ENCODE assay signal across 17 cellular contexts in genomic region chr12:90695415-90695814, GRCh38.
DNase-seq lines count a peak whose midpoint lies in the region; ATAC-seq, FAIRE-seq and TF ChIP-seq lines count a peak whose summit lies in the region.
"Had no signal": no experiment of that assay in that cellular context is flagged by ENCODE, and none has a peak within 500 bp of the region (broad histone marks: within the 10 kb centered on the region; RNA-seq: fewer than 3 reads in every experiment).

No MANE protein-coding gene starts in this region.

- H2BK120ac ChIP-seq in H1 (replicated peaks; ENCODE audit: low read depth, low read length): no peak overlapping the region

- H2BK5ac ChIP-seq in H1 (ENCODE audit: low read depth, low read length): no peak overlapping the region

- WGBS in H1 (ENCODE audit: extremely low coverage in 1 of 2, insufficient coverage in 1 of 2, insufficient read length in 1 of 2, insufficient replicate concordance in 2 of 2, low coverage in 1 of 2, low lambda C conversion rate in 2 of 2, missing lambda C conversion rate in 1 of 2), 2 experiments: 93% methylated on average over 2 of the region's 2 CpGs; no CpG with 5 or more reads in 1 of the 2 experiments

- no peaks in the 10 kb centered on the region for H3K9me3 ChIP-seq in left ventricle myocardium inferior (replicated peaks)
- H3K9me3 ChIP-seq in PC-9 (ENCODE audit: insufficient read depth, low read depth): no peaks in the 10 kb centered on the region
- no peaks in the 10 kb centered on the region for H3K9me3 ChIP-seq in H1 (ENCODE audit: insufficient read depth in 2 of 2, low read depth in 1 of 2, low read length in 1 of 2)

- H4K5ac ChIP-seq in H1 (ENCODE audit: insufficient read length, low read depth, low read length): no peak overlapping the region

- no peak overlapping the region for H2BK12ac ChIP-seq in H1 (ENCODE audit: low read depth, low read length)

- no peak overlapping the region for H4K91ac ChIP-seq in H1 (replicated peaks; ENCODE audit: insufficient read length, low read length)

- DNase-seq in left ventricle myocardium inferior: no peak
- DNase-seq in cardiac septum (ENCODE audit: low spot score): no peak
- no peak for DNase-seq in PC-9
- DNase-seq in H1 (ENCODE audit: low read depth in 1 of 2, low spot score in 2 of 2): no peak
- no peak for DNase-seq in osteocyte (ENCODE audit: extremely low spot score, unreplicated experiment)
- no peak for DNase-seq in AML-193 (lab: John Stamatoyannopoulos, UW)
- DNase-seq in activated CD4-positive, alpha-beta T cell treated with anti-CD3 and anti-CD28 coated beads, Interleukin-2, amount 10 ng/mL, durations not matched to agents 24 days and 14 days: no peak
- DNase-seq: activated B cell treated with CpG ODN at 0.5 μM for 24 hours; activated CD8-positive, alpha-beta memory T cell treated with anti-CD3 and anti-CD28 coated beads, Interleukin-2, amount 10 ng/mL, durations not matched to agents 7 days and 5 days; Calu3; effector CD8-positive, alpha-beta T cell; mesendoderm; NCI-H187; NCI-H510A treated with DMSO at 0.1 percent for 48 hours; retina had no signal

- CTCF ChIA-PET in PC-9 (lab: Charles Lee) (no interaction called here), H1 (lab: Charles Lee; ENCODE audit: partially characterized antibody) (interaction anchor here (1.2 kb wide), 1 partner anchor 245 kb away, joined by 3 read pairs; no protein-coding TSS in a partner anchor)

- no peak overlapping the region for H3K4me2 ChIP-seq in PC-9
- H3K4me2 ChIP-seq in H1 (ENCODE audit: insufficient read depth in 1 of 2, low read depth in 2 of 2, low read length in 2 of 2): no peak overlapping the region
- H3K4me2 ChIP-seq: neural progenitor cell had no signal

- no peak for ATAC-seq in HG03521 (IDR thresholded peaks at IDR 0.05; ENCODE audit: unreplicated experiment)
- ATAC-seq: activated CD8-positive, alpha-beta memory T cell treated with anti-CD3 and anti-CD28 coated beads, Interleukin-2, amount 10 ng/mL, durations not matched to agents 7 days and 5 days had no signal

- H3K4ac ChIP-seq in H1 (replicated peaks; ENCODE audit: insufficient read length, low read depth, low read length): no peak overlapping the region

- no peak overlapping the region for H3K56ac ChIP-seq in H1 (replicated peaks; ENCODE audit: insufficient read length, low read depth, low read length)

- no peaks in the 10 kb centered on the region for H3K79me1 ChIP-seq in H1 (ENCODE audit: low read depth, low read length)

- H3K27me3 Mint-ChIP-seq in osteocyte (ENCODE audit: unreplicated experiment): no peaks in the 10 kb centered on the region
- no peaks in the 10 kb centered on the region for H3K27me3 Mint-ChIP-seq in activated CD4-positive, alpha-beta T cell treated with anti-CD3 and anti-CD28 coated beads, Interleukin-2, amount 10 ng/mL, durations not matched to agents 24 days and 14 days
- H3K27me3 Mint-ChIP-seq: activated B cell treated with CpG ODN at 0.5 μM for 24 hours; activated CD8-positive, alpha-beta memory T cell treated with anti-CD3 and anti-CD28 coated beads, Interleukin-2, amount 10 ng/mL, durations not matched to agents 7 days and 5 days had no signal

- no peak overlapping the region for H2BK15ac ChIP-seq in H1 (ENCODE audit: low read length)

- H3K18ac ChIP-seq in H1 (ENCODE audit: extremely low read depth, low read length): no peak overlapping the region

- no peaks in the 10 kb centered on the region for H3K9me3 Mint-ChIP-seq in osteocyte (ENCODE audit: unreplicated experiment)
- H3K9me3 Mint-ChIP-seq in activated CD4-positive, alpha-beta T cell treated with anti-CD3 and anti-CD28 coated beads, Interleukin-2, amount 10 ng/mL, durations not matched to agents 24 days and 14 days: no peaks in the 10 kb centered on the region
- H3K9me3 Mint-ChIP-seq: activated B cell treated with CpG ODN at 0.5 μM for 24 hours, neural progenitor cell had no signal

- H2AFZ ChIP-seq in PC-9 (peak overlapping the region; percentile 49; the same call in 1 of the 2 replicates), H1 (ENCODE audit: low read length) (peak overlapping the region; percentile 24; the same call in 1 of the 2 replicates)
- H2AFZ ChIP-seq: neural progenitor cell had no signal

- H3K27ac ChIP-seq in left ventricle myocardium inferior (replicated peaks) (no peak overlapping the region), PC-9 (no peak overlapping the region), H1 (ENCODE audit: low read depth, low read length) (no peak overlapping the region)
- H3K27ac ChIP-seq: neural progenitor cell had no signal

- TF ChIP-seq RAD21 in H1 (IDR thresholded peaks at IDR 0.05 in 1 of 2, conservative IDR thresholded peaks at IDR 0.05 in 1 of 2; ENCODE audit: low read depth in 2 of 2, low read length in 2 of 2): no peak

- H2AK5ac ChIP-seq in H1 (ENCODE audit: low read depth, low read length): no peak overlapping the region

- no peaks in the 10 kb centered on the region for H3F3A ChIP-seq in PC-9 (ENCODE audit: insufficient read depth, low read depth)

- no TSS peak for BruUV-seq in PC-9 (replicated peaks; lab: Mats Ljungman, UMichigan)

- H3K36me3 ChIP-seq in left ventricle myocardium inferior (no peaks in the 10 kb centered on the region), PC-9 (ENCODE audit: low read depth) (no peaks in the 10 kb centered on the region), H1 (ENCODE audit: control insufficient read depth in 2 of 4, insufficient read depth in 4 of 4, low read length in 3 of 4) (no peaks in the 10 kb centered on the region)
- H3K36me3 ChIP-seq: neural progenitor cell had no signal

- no peaks in the 10 kb centered on the region for H3K4me1 Mint-ChIP-seq in osteocyte (ENCODE audit: unreplicated experiment)
- no peaks in the 10 kb centered on the region for H3K4me1 Mint-ChIP-seq in activated CD4-positive, alpha-beta T cell treated with anti-CD3 and anti-CD28 coated beads, Interleukin-2, amount 10 ng/mL, durations not matched to agents 24 days and 14 days
- H3K4me1 Mint-ChIP-seq: activated B cell treated with CpG ODN at 0.5 μM for 24 hours; activated CD8-positive, alpha-beta memory T cell treated with anti-CD3 and anti-CD28 coated beads, Interleukin-2, amount 10 ng/mL, durations not matched to agents 7 days and 5 days; neural progenitor cell had no signal

- no peaks in the 10 kb centered on the region for H3K9me2 ChIP-seq in PC-9 (ENCODE audit: insufficient read depth)

- H3K36me3 Mint-ChIP-seq in osteocyte (ENCODE audit: unreplicated experiment): no peaks in the 10 kb centered on the region
- no peaks in the 10 kb centered on the region for H3K36me3 Mint-ChIP-seq in activated CD4-positive, alpha-beta T cell treated with anti-CD3 and anti-CD28 coated beads, Interleukin-2, amount 10 ng/mL, durations not matched to agents 24 days and 14 days (ENCODE audit: low read depth)
- H3K36me3 Mint-ChIP-seq: activated CD8-positive, alpha-beta memory T cell treated with anti-CD3 and anti-CD28 coated beads, Interleukin-2, amount 10 ng/mL, durations not matched to agents 7 days and 5 days had no signal

- no peak overlapping the region for H3K9ac ChIP-seq in H1 (replicated peaks in 1 of 4; ENCODE audit: extremely low read depth in 1 of 4, low read depth in 3 of 4, low read length in 3 of 4)
- H3K9ac ChIP-seq: neural progenitor cell had no signal

- H2BK20ac ChIP-seq in H1 (ENCODE audit: low read length): no peak overlapping the region

- H3K23ac ChIP-seq in H1 (ENCODE audit: insufficient read length): no peak overlapping the region

- POLR2A ChIA-PET in PC-9 (lab: Charles Lee; ENCODE audit: unreplicated experiment): interaction anchor here (0.7 kb wide), 1 partner anchor 1678 kb away, joined by 6 read pairs; no protein-coding TSS in a partner anchor
- POLR2A ChIA-PET in H1 (lab: Charles Lee; ENCODE audit: partially characterized antibody): no interaction called here

- no peak overlapping the region for H4K8ac ChIP-seq in H1 (ENCODE audit: extremely low read depth, insufficient read depth, low read length)

- H4K20me1 ChIP-seq in PC-9 (ENCODE audit: insufficient read depth): no peaks in the 10 kb centered on the region
- H4K20me1 ChIP-seq in H1 (replicated peaks in 1 of 2; ENCODE audit: control insufficient read depth in 1 of 2, insufficient read depth in 2 of 2, low read length in 2 of 2): no peaks in the 10 kb centered on the region

- no peaks in the 10 kb centered on the region for H3K4me1 ChIP-seq in left ventricle myocardium inferior
- H3K4me1 ChIP-seq in PC-9 (replicated peaks; ENCODE audit: insufficient read depth): no peaks in the 10 kb centered on the region
- no peaks in the 10 kb centered on the region for H3K4me1 ChIP-seq in H1 (replicated peaks in 1 of 4; ENCODE audit: control insufficient read depth in 3 of 4, insufficient read depth in 4 of 4, low read length in 3 of 4)
- H3K4me1 ChIP-seq: neural progenitor cell had no signal

- H3K4me3 Mint-ChIP-seq in osteocyte (ENCODE audit: unreplicated experiment): no peak overlapping the region
- no peak overlapping the region for H3K4me3 Mint-ChIP-seq in activated CD4-positive, alpha-beta T cell treated with anti-CD3 and anti-CD28 coated beads, Interleukin-2, amount 10 ng/mL, durations not matched to agents 24 days and 14 days
- H3K4me3 Mint-ChIP-seq: activated B cell treated with CpG ODN at 0.5 μM for 24 hours; activated CD8-positive, alpha-beta memory T cell treated with anti-CD3 and anti-CD28 coated beads, Interleukin-2, amount 10 ng/mL, durations not matched to agents 7 days and 5 days; neural progenitor cell had no signal

- TF ChIP-seq EP300 in H1 (IDR thresholded peaks at IDR 0.05; ENCODE audit: borderline replicate concordance in 1 of 2, low read depth in 2 of 2, low read length in 2 of 2): no peak

- H3K27me3 ChIP-seq in left ventricle myocardium inferior (ENCODE audit: low read depth) (no peaks in the 10 kb centered on the region), PC-9 (ENCODE audit: insufficient read depth, low read depth) (no peaks in the 10 kb centered on the region), H1 (replicated peaks in 1 of 4; ENCODE audit: control insufficient read depth in 3 of 4, extremely low read depth in 1 of 4, insufficient read depth in 3 of 4, low read length in 3 of 4) (no peaks in the 10 kb centered on the region)
- H3K27me3 ChIP-seq: neural progenitor cell had no signal

- H3K27ac Mint-ChIP-seq in osteocyte (ENCODE audit: unreplicated experiment): no peak overlapping the region
- H3K27ac Mint-ChIP-seq in activated CD4-positive, alpha-beta T cell treated with anti-CD3 and anti-CD28 coated beads, Interleukin-2, amount 10 ng/mL, durations not matched to agents 24 days and 14 days: no peak overlapping the region
- H3K27ac Mint-ChIP-seq: activated B cell treated with CpG ODN at 0.5 μM for 24 hours; activated CD8-positive, alpha-beta memory T cell treated with anti-CD3 and anti-CD28 coated beads, Interleukin-2, amount 10 ng/mL, durations not matched to agents 7 days and 5 days; neural progenitor cell had no signal

- H3K23me2 ChIP-seq in H1 (ENCODE audit: low read depth, low read length): no peaks in the 10 kb centered on the region

- FAIRE-seq in H1 (lab: Jason Lieb, UNC): no peak

- TF ChIP-seq CTCF in left ventricle myocardium inferior (IDR thresholded peaks at IDR 0.05; ENCODE audit: borderline replicate concordance): peak; percentile 49
- TF ChIP-seq CTCF in PC-9 (conservative IDR thresholded peaks at IDR 0.05): no peak; the same call in 1 of the 2 replicates
- TF ChIP-seq CTCF in H1 (IDR thresholded peaks at IDR 0.05; ENCODE audit: control extremely low read depth in 1 of 3, insufficient read depth in 1 of 3, low read depth in 1 of 3, low read length in 3 of 3): no peak
- peak; percentile 53 for TF ChIP-seq CTCF in osteocyte (IDR thresholded peaks at IDR 0.05)

- intact Hi-C loops in left ventricle myocardium inferior (cut with micrococcal nuclease): no loop called here
- intact Hi-C loops in cardiac septum (cut with DNase I): no loop called here
- intact Hi-C loops in PC-9 (cut with micrococcal nuclease; ENCODE audit: unreplicated experiment): no loop called here
- intact Hi-C loops in activated CD4-positive, alpha-beta T cell treated with anti-CD3 and anti-CD28 coated beads, Interleukin-2, amount 10 ng/mL, durations not matched to agents 24 days and 14 days (cut with micrococcal nuclease): no loop called here

- TF ChIP-seq POLR2A in H1 (IDR thresholded peaks at IDR 0.05; ENCODE audit: control extremely low read depth in 1 of 2, low read depth in 2 of 2, low read length in 2 of 2): no peak

- no peak overlapping the region for H3K4me3 ChIP-seq in left ventricle myocardium inferior
- H3K4me3 ChIP-seq in PC-9: no peak overlapping the region
- no peak overlapping the region for H3K4me3 ChIP-seq in H1 (ENCODE audit: extremely low read depth in 1 of 4, insufficient read depth in 2 of 4, low read depth in 3 of 4, low read length in 4 of 4)
- H3K4me3 ChIP-seq: neural progenitor cell had no signal

- H3K79me2 ChIP-seq in PC-9 (ENCODE audit: low read depth) (no peaks in the 10 kb centered on the region), H1 (ENCODE audit: control insufficient read depth in 1 of 2, insufficient read depth in 2 of 2, low read length in 2 of 2) (no peaks in the 10 kb centered on the region)

- no peak overlapping the region for H3K14ac ChIP-seq in H1 (ENCODE audit: insufficient read length)

Comparison
In these comparisons a context has a peak if more than half of its experiments do, and no peak if none do; other contexts are left out.
1. CTCF ChIP-seq: peak in left ventricle myocardium inferior (single experiment) and osteocyte (single experiment); none in PC-9 (single experiment) and H1 (0 of 3).